10 cellular contexts compared by ENCODE assay signal in genomic region chr9:38707885-38708640, GRCh38. TPM values are rescaled to one million over a fixed set of nuclear protein-coding genes. Genes with fewer than 3 reads are reported as not detected.
DNase-seq lines count a peak whose midpoint lies in the region; ATAC-seq, FAIRE-seq and TF ChIP-seq lines count a peak whose summit lies in the region.
"Had no signal": no experiment of that assay in that cellular context is flagged by ENCODE, and none has a peak within 500 bp of the region (broad histone marks: within the 10 kb centered on the region; RNA-seq: fewer than 3 reads in every experiment).

No MANE protein-coding gene starts in this region.

- no peaks in the 10 kb centered on the region for H3K9me3 ChIP-seq in A549
- no peaks in the 10 kb centered on the region for H3K9me3 ChIP-seq in suprapubic skin

- H3K27me3 ChIP-seq in suprapubic skin, result peaks cover 21% of the 10 kb centered on the region

- H3K36me3 ChIP-seq in suprapubic skin, result no peaks in the 10 kb centered on the region

- peaks cover 5% of the 10 kb centered on the region; the same call in 2 of the 3 replicates for H3K4me1 ChIP-seq in A549
- no peaks in the 10 kb centered on the region for H3K4me1 ChIP-seq in suprapubic skin

- no peaks in the 10 kb centered on the region for H3K4me1 Mint-ChIP-seq in endothelial cell (ENCODE audit: unreplicated experiment)

- POLR2A ChIA-PET in A549 (lab: Yijun Ruan, JAX), result no interaction called here
- POLR2A ChIA-PET in RWPE1 (lab: Yijun Ruan, JAX; ENCODE audit: low non-redundant PET), result no interaction called here

- peak; percentile 50 to 72; a peak in 4 of 5 replicates for TF ChIP-seq RAD21 in A549 (conservative IDR thresholded peaks at IDR 0.05 in 1 of 2, IDR thresholded peaks at IDR 0.05 in 1 of 2)

- H3K36me3 Mint-ChIP-seq in endothelial cell (ENCODE audit: low read depth, unreplicated experiment), result no peaks in the 10 kb centered on the region

- CTCF ChIA-PET in A549 (lab: Yijun Ruan, JAX) (interaction anchor here (1.0 to 4.0 kb wide), 15 partner anchors 8 to 88 kb away, joined by 4 to 28 read pairs (median 5); partner anchors contain the start of genes ANKRD18A and FAM240B), RWPE1 (lab: Yijun Ruan, JAX) (interaction anchor here (0.5 kb wide), 1 partner anchor 1368 kb away, joined by 4 read pairs; no protein-coding TSS in a partner anchor)

- TF ChIP-seq EP300 in A549 (IDR thresholded peaks at IDR 0.05), result no peak
- no peak for TF ChIP-seq EP300 in suprapubic skin (IDR thresholded peaks at IDR 0.05)

- no peak for FAIRE-seq in A549 (lab: Jason Lieb, UNC)
- FAIRE-seq in GM12892 (lab: Jason Lieb, UNC), result peak; percentile 40

- H3K27ac Mint-ChIP-seq in endothelial cell (ENCODE audit: unreplicated experiment), result no peak overlapping the region

- no peak overlapping the region for H3K4me3 Mint-ChIP-seq in endothelial cell (ENCODE audit: unreplicated experiment)

- 65% methylated on average over 10 of the region's 10 CpGs for WGBS in A549 (ENCODE audit: missing lambda C conversion rate)
- 71% methylated on average over 10 of the region's 10 CpGs for WGBS in suprapubic skin

- H3K27ac ChIP-seq in A549, result no peak overlapping the region
- H3K27ac ChIP-seq in suprapubic skin, result no peak overlapping the region
- no peak overlapping the region for H3K27ac ChIP-seq in RWPE1

- ATAC-seq in A549 (peak; percentile 71 to 90; a peak in 5 of 6 replicates), GM18498 (IDR thresholded peaks at IDR 0.05; ENCODE audit: unreplicated experiment) (no peak), HG02852 (IDR thresholded peaks at IDR 0.05; ENCODE audit: unreplicated experiment) (no peak)
- ATAC-seq: left lobe of liver had no signal

- TF ChIP-seq CTCF in A549 (IDR thresholded peaks at IDR 0.05) (peak; percentile 39), endothelial cell (IDR thresholded peaks at IDR 0.05; ENCODE audit: unreplicated experiment) (peak; percentile 36), suprapubic skin (IDR thresholded peaks at IDR 0.05) (no peak), RWPE1 (conservative IDR thresholded peaks at IDR 0.05; ENCODE audit: low read depth) (no peak; the same call in 1 of the 2 replicates)

- no peaks in the 10 kb centered on the region for H3K9me3 Mint-ChIP-seq in endothelial cell (ENCODE audit: unreplicated experiment)

- H3K27me3 Mint-ChIP-seq in endothelial cell (ENCODE audit: unreplicated experiment), result peaks cover 4% of the 10 kb centered on the region

- H3K4me3 ChIP-seq in A549, result no peak overlapping the region
- no peak overlapping the region for H3K4me3 ChIP-seq in suprapubic skin

- DNase-seq in A549 (ENCODE audit: low read depth in 1 of 2, low spot score in 1 of 2) (peak in 1 of 2 experiments; percentile 57), GM12892 (ENCODE audit: insufficient read length) (no peak), NCI-H1930 (lab: John Stamatoyannopoulos, UW) (peak; percentile 11 to 31), endothelial cell (ENCODE audit: low spot score) (no peak), suprapubic skin (ENCODE audit: low spot score in 2 of 2) (no peak), RWPE1 (ENCODE audit: low spot score) (no peak)
- DNase-seq: activated CD4-positive, alpha-beta T cell treated with anti-CD3 and anti-CD28 coated beads, Interleukin-2, amount 50 U/mL, for 1 hour had no signal

- no peak overlapping the region for H3K4me2 ChIP-seq in A549

- TF ChIP-seq POLR2A in A549 (IDR thresholded peaks at IDR 0.05; ENCODE audit: low read length) (no peak), GM12892 (IDR thresholded peaks at IDR 0.05; ENCODE audit: low read depth, low read length) (no peak), suprapubic skin (IDR thresholded peaks at IDR 0.05) (no peak)

TF ChIP-seq in A549, 52 proteins besides CTCF, POLR2A, EP300 and RAD21:
- no peak for TF ChIP-seq ESRRA (IDR thresholded peaks at IDR 0.05; ENCODE audit: borderline replicate concordance, low read length)
- no peak for TF ChIP-seq ELK1 (IDR thresholded peaks at IDR 0.05; ENCODE audit: low read depth, low read length)
- TF ChIP-seq RFX5 (IDR thresholded peaks at IDR 0.05), result no peak
- peak; percentile 62 for TF ChIP-seq SMC3 (IDR thresholded peaks at IDR 0.05)
- TF ChIP-seq FOSL2 (IDR thresholded peaks at IDR 0.05), result no peak
- TF ChIP-seq FOSL2 (CRISPR knock-in tag; IDR thresholded peaks at IDR 0.05), result no peak
- peak; percentile 42 for TF ChIP-seq MAX (IDR thresholded peaks at IDR 0.05)

RNA-seq across cellular contexts. Expression of gene FAM240B, which starts 11.9 kb away (rescaled TPM):
- not detected in 2 replicates for polyA plus RNA-seq in A549 (2011; rRNA removed)
- polyA plus RNA-seq in A549 (2012; cell fraction: cytosol; rRNA removed), result not detected in 2 replicates
- polyA plus RNA-seq in A549 (2012; cell fraction: nucleus; rRNA removed), result not detected in 2 replicates
- not detected in 3 replicates for polyA plus RNA-seq in A549 (2017; fragmentation: RNase III; extraction: RNeasy Plus Mini Kit Qiagen cat#74134 plus additional on column Dnase treatment)
- polyA minus RNA-seq in A549 (2011; rRNA and poly(A)+ RNA removed), result not detected in 2 replicates
- polyA plus RNA-seq in GM12892 (2012; ENCODE audit: missing spikeins), result not detected
- not detected for total RNA-seq in endothelial cell (ENCODE audit: unreplicated experiment)
- total RNA-seq in suprapubic skin, result not detected
- total RNA-seq: left lobe of liver had no signal

Comparison
In these comparisons a context has a peak if more than half of its experiments do, and no peak if none do; other contexts are left out.
1. ATAC-seq: peak in A549 (2 of 2); none in GM18498 (single experiment) and HG02852 (single experiment).
2. DNase-seq: peak in NCI-H1930 (2 of 2); none in GM12892 (single experiment), endothelial cell (single experiment), suprapubic skin (0 of 2) and RWPE1 (single experiment).
3. CTCF ChIP-seq: peak in A549 (single experiment) and endothelial cell (single experiment); none in suprapubic skin (0 of 2) and RWPE1 (single experiment).